In genomic region chr3:10116928-10117327, GRCh38 we compare ENCODE assay signal across 1 cellular context.
TF ChIP-seq lines count a peak whose summit lies in the region.

No MANE protein-coding gene starts in this region.

TF ChIP-seq in HepG2, 621 proteins besides CTCF, POLR2A, EP300 and RAD21:
- TF ChIP-seq MTERF4 (CRISPR knock-in tag; IDR thresholded peaks at IDR 0.05) (no peak), MED13 (CRISPR knock-in tag; IDR thresholded peaks at IDR 0.05) (no peak), ARID5B (CRISPR knock-in tag; IDR thresholded peaks at IDR 0.05) (no peak), SIN3A (IDR thresholded peaks at IDR 0.05; ENCODE audit: borderline replicate concordance, low read depth, low read length) (no peak), ARNT2 (CRISPR knock-in tag; IDR thresholded peaks at IDR 0.05; ENCODE audit: low read depth) (no peak), GZF1 (CRISPR knock-in tag; IDR thresholded peaks at IDR 0.05) (no peak), AHDC1 (CRISPR knock-in tag; IDR thresholded peaks at IDR 0.05; ENCODE audit: borderline replicate concordance) (no peak), RARG (CRISPR knock-in tag; IDR thresholded peaks at IDR 0.05; ENCODE audit: low read depth) (no peak), GTF3A (CRISPR knock-in tag; conservative IDR thresholded peaks at IDR 0.05) (no peak), NCOA5 (CRISPR knock-in tag; IDR thresholded peaks at IDR 0.05) (no peak), ZNF792 (CRISPR knock-in tag; IDR thresholded peaks at IDR 0.05) (no peak), ZBTB14 (CRISPR knock-in tag; IDR thresholded peaks at IDR 0.05) (no peak), GATAD1 (CRISPR knock-in tag; IDR thresholded peaks at IDR 0.05) (no peak), ZNF274 (CRISPR knock-in tag; IDR thresholded peaks at IDR 0.05) (no peak)
